ENCODE assay signal across 2 cellular contexts in the genomic region with DNA sequence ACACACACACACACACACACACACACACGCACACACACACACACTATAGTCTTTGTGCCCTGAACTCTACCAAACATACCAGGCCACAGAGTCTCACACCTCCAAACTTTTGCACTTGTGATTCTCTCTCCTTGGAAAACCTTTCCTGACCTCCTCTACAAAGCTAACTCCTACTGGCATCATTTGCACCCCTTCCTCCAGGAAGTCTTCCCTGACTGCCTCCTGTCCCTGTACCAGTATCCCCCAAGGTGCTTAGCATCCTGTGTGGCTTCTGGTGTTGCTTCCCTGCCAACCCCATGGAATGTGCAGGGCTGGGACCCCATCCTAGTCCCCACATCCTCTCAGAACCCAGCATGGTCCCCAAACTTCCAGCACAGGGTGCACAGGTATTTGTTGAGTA.
TF ChIP-seq lines count a peak whose summit lies in the region.

No MANE protein-coding gene starts in this region.

TF ChIP-seq in A549, 52 proteins besides CTCF, POLR2A, EP300 and RAD21 (continued from another document):
- peak; percentile 66 for TF ChIP-seq ZFP36 (IDR thresholded peaks at IDR 0.05; ENCODE audit: borderline replicate concordance, partially characterized antibody)
- TF ChIP-seq MAX (IDR thresholded peaks at IDR 0.05) = no peak
- TF ChIP-seq, protein P1, sequence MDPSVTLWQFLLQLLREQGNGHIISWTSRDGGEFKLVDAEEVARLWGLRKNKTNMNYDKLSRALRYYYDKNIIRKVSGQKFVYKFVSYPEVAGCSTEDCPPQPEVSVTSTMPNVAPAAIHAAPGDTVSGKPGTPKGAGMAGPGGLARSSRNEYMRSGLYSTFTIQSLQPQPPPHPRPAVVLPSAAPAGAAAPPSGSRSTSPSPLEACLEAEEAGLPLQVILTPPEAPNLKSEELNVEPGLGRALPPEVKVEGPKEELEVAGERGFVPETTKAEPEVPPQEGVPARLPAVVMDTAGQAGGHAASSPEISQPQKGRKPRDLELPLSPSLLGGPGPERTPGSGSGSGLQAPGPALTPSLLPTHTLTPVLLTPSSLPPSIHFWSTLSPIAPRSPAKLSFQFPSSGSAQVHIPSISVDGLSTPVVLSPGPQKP (IDR thresholded peaks at IDR 0.05; ENCODE audit: low read depth, low read length) = no peak
- TF ChIP-seq CBX2 (IDR thresholded peaks at IDR 0.05; ENCODE audit: borderline replicate concordance, low read depth) = no peak

TF ChIP-seq in WTC11, 78 proteins besides CTCF, POLR2A, EP300 and RAD21 (continued from another document):
- TF ChIP-seq GRHL2 (CRISPR knock-in tag; IDR thresholded peaks at IDR 0.05; ENCODE audit: insufficient replicate concordance, severe bottlenecking) (no peak), FOXJ3 (CRISPR knock-in tag; IDR thresholded peaks at IDR 0.05; ENCODE audit: borderline replicate concordance) (no peak), E2F4 (CRISPR knock-in tag; IDR thresholded peaks at IDR 0.05; ENCODE audit: borderline replicate concordance, low read depth) (no peak), TP53 (CRISPR knock-in tag; IDR thresholded peaks at IDR 0.05) (no peak), NR1H2 (CRISPR knock-in tag; IDR thresholded peaks at IDR 0.05) (no peak), SOX15 (CRISPR knock-in tag; IDR thresholded peaks at IDR 0.05) (no peak), ZNF423 (CRISPR knock-in tag; IDR thresholded peaks at IDR 0.05) (no peak), ZNF263 (CRISPR knock-in tag; IDR thresholded peaks at IDR 0.05; ENCODE audit: low read depth) (no peak), IRF1 (CRISPR knock-in tag; IDR thresholded peaks at IDR 0.05) (no peak), ATF2 (CRISPR knock-in tag; IDR thresholded peaks at IDR 0.05; ENCODE audit: borderline replicate concordance, low read depth) (no peak), PRDM15 (CRISPR knock-in tag; IDR thresholded peaks at IDR 0.05) (no peak), ETV6 (CRISPR knock-in tag; IDR thresholded peaks at IDR 0.05) (no peak), TEAD4 (CRISPR knock-in tag; IDR thresholded peaks at IDR 0.05) (no peak)
- TF ChIP-seq, protein P2, sequence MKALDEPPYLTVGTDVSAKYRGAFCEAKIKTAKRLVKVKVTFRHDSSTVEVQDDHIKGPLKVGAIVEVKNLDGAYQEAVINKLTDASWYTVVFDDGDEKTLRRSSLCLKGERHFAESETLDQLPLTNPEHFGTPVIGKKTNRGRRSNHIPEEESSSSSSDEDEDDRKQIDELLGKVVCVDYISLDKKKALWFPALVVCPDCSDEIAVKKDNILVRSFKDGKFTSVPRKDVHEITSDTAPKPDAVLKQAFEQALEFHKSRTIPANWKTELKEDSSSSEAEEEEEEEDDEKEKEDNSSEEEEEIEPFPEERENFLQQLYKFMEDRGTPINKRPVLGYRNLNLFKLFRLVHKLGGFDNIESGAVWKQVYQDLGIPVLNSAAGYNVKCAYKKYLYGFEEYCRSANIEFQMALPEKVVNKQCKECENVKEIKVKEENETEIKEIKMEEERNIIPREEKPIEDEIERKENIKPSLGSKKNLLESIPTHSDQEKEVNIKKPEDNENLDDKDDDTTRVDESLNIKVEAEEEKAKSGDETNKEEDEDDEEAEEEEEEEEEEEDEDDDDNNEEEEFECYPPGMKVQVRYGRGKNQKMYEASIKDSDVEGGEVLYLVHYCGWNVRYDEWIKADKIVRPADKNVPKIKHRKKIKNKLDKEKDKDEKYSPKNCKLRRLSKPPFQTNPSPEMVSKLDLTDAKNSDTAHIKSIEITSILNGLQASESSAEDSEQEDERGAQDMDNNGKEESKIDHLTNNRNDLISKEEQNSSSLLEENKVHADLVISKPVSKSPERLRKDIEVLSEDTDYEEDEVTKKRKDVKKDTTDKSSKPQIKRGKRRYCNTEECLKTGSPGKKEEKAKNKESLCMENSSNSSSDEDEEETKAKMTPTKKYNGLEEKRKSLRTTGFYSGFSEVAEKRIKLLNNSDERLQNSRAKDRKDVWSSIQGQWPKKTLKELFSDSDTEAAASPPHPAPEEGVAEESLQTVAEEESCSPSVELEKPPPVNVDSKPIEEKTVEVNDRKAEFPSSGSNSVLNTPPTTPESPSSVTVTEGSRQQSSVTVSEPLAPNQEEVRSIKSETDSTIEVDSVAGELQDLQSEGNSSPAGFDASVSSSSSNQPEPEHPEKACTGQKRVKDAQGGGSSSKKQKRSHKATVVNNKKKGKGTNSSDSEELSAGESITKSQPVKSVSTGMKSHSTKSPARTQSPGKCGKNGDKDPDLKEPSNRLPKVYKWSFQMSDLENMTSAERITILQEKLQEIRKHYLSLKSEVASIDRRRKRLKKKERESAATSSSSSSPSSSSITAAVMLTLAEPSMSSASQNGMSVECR (CRISPR knock-in tag; IDR thresholded peaks at IDR 0.05; ENCODE audit: borderline replicate concordance) = no peak
- TF ChIP-seq, protein P3, sequence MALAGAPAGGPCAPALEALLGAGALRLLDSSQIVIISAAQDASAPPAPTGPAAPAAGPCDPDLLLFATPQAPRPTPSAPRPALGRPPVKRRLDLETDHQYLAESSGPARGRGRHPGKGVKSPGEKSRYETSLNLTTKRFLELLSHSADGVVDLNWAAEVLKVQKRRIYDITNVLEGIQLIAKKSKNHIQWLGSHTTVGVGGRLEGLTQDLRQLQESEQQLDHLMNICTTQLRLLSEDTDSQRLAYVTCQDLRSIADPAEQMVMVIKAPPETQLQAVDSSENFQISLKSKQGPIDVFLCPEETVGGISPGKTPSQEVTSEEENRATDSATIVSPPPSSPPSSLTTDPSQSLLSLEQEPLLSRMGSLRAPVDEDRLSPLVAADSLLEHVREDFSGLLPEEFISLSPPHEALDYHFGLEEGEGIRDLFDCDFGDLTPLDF (CRISPR knock-in tag; IDR thresholded peaks at IDR 0.05) = no peak
TF ChIP-seq in WTC11: peak in this region for 0.
